Comparison of ENCODE assay signal across 1 cellular context in the genomic region with DNA sequence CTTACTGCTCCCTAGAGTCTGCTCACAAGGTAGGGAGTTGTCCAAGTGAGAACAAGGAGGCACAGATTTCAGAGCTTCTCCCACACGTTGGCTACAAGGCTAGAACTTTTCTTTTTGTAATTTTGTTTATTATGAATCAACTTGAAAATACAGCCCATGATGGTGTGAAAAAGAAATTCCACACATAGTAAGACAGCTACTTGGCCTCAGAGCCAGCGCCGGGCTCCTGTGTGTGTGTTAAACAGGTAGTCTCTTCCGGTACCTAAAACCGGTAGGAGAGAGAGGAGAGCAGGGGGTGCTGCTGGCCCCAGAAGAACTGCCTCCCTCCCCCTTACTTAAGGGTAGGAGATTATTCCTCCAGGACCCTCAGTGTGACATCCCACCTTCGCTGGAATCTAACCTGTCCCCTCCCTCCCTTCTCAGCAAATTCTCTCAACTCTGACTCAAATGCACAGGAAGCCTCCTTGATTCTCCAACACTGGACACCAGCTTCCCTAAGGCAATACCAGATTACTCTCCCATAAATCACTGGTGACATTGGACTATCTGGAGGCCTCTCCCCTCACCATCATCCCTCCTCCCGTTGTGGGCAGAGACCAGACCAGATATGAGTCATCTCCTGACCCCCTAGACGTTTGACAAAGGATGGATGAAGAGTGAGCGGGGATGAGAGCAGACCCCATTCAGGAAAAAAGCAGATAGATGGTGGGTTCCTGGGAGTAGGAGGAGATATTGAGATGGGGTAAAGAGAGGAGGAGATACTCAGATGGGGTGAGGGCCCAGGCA.
TF ChIP-seq lines count a peak whose summit lies in the region.

No MANE protein-coding gene starts in this region.

TF ChIP-seq in K562, 482 proteins besides CTCF, POLR2A, EP300 and RAD21:
- TF ChIP-seq CBX2 (IDR thresholded peaks at IDR 0.05; ENCODE audit: insufficient read depth, low read length, poor library complexity, severe bottlenecking) (no peak), ZBTB17 (CRISPR knock-in tag; IDR thresholded peaks at IDR 0.05) (no peak), SAFB2 (IDR thresholded peaks at IDR 0.05; ENCODE audit: borderline replicate concordance, low read depth, low read length, severe bottlenecking) (no peak), MECOM (CRISPR knock-in tag; IDR thresholded peaks at IDR 0.05) (peak; percentile 48; the same call in 1 of the 2 replicates), MTA3 (IDR thresholded peaks at IDR 0.05; ENCODE audit: borderline replicate concordance) (no peak), JUND (IDR thresholded peaks at IDR 0.05; ENCODE audit: borderline replicate concordance, low read depth, low read length) (peak; percentile 86), JUND (tag; IDR thresholded peaks at IDR 0.05; ENCODE audit: borderline replicate concordance, low read depth, low read length) (peak; percentile 65; the same call in 1 of the 3 replicates), POLR2AphosphoS2 (IDR thresholded peaks at IDR 0.05; ENCODE audit: low read length) (no peak), FOSL1 (tag; conservative IDR thresholded peaks at IDR 0.05) (peak; percentile 34; the same call in 1 of the 2 replicates), ZNF583 (CRISPR knock-in tag; IDR thresholded peaks at IDR 0.05) (no peak), RUNX1 (IDR thresholded peaks at IDR 0.05; ENCODE audit: low read depth) (no peak), JUN (IDR thresholded peaks at IDR 0.05; ENCODE audit: borderline replicate concordance, low read depth, low read length) (0 out of 2 replicates have a peak, but pooled peaks have one; percentile 16), JUN (CRISPR knock-in tag; IDR thresholded peaks at IDR 0.05; ENCODE audit: borderline replicate concordance) (no peak), HNRNPLL (IDR thresholded peaks at IDR 0.05; ENCODE audit: low read depth, low read length, poor library complexity, severe bottlenecking) (no peak), CTBP1 (IDR thresholded peaks at IDR 0.05; ENCODE audit: borderline replicate concordance) (peak; percentile 49; the same call in 1 of the 2 replicates), ZNF785 (CRISPR knock-in tag; IDR thresholded peaks at IDR 0.05) (no peak), DNMT1 (IDR thresholded peaks at IDR 0.05) (no peak), PML (IDR thresholded peaks at IDR 0.05; ENCODE audit: low read length) (no peak), ZEB2 (IDR thresholded peaks at IDR 0.05) (no peak), ZNF263 (CRISPR knock-in tag; IDR thresholded peaks at IDR 0.05; ENCODE audit: borderline replicate concordance) (peak; percentile 50; the same call in 1 of the 2 replicates), RFX5 (IDR thresholded peaks at IDR 0.05; ENCODE audit: low read depth, low read length) (no peak), CBFA2T3 (IDR thresholded peaks at IDR 0.05) (0 out of 2 replicates have a peak, but pooled peaks have one; percentile 8), RCOR1 (IDR thresholded peaks at IDR 0.05; ENCODE audit: borderline replicate concordance in 1 of 2, low read depth in 2 of 2, low read length in 2 of 2) (peak in 1 of 2 experiments; percentile 62; a peak in 1 of 4 replicates), NFE2L1 (tag; IDR thresholded peaks at IDR 0.05; ENCODE audit: borderline replicate concordance, low read depth) (no peak), ETS2 (tag; IDR thresholded peaks at IDR 0.05; ENCODE audit: borderline replicate concordance, poor library complexity, severe bottlenecking) (no peak), HDAC8 (tag; IDR thresholded peaks at IDR 0.05) (no peak), MEIS2 (IDR thresholded peaks at IDR 0.05; ENCODE audit: partially characterized antibody) (peak; percentile 95), MAFK (IDR thresholded peaks at IDR 0.05; ENCODE audit: low read length) (no peak), KDM1A (IDR thresholded peaks at IDR 0.05) (peak; percentile 29 to 52; a peak in 2 of 4 replicates), ZNF316 (IDR thresholded peaks at IDR 0.05) (no peak), DPF2 (IDR thresholded peaks at IDR 0.05) (0 out of 2 replicates have a peak, but pooled peaks have one; percentile 26)
- TF ChIP-seq, protein P1, sequence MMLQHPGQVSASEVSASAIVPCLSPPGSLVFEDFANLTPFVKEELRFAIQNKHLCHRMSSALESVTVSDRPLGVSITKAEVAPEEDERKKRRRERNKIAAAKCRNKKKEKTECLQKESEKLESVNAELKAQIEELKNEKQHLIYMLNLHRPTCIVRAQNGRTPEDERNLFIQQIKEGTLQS (IDR thresholded peaks at IDR 0.05) = peak; percentile 75
- TF ChIP-seq, protein P1 (CRISPR knock-in tag; conservative IDR thresholded peaks at IDR 0.05) = no peak
- TF ChIP-seq, protein P2, sequence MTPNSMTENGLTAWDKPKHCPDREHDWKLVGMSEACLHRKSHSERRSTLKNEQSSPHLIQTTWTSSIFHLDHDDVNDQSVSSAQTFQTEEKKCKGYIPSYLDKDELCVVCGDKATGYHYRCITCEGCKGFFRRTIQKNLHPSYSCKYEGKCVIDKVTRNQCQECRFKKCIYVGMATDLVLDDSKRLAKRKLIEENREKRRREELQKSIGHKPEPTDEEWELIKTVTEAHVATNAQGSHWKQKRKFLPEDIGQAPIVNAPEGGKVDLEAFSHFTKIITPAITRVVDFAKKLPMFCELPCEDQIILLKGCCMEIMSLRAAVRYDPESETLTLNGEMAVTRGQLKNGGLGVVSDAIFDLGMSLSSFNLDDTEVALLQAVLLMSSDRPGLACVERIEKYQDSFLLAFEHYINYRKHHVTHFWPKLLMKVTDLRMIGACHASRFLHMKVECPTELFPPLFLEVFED (CRISPR knock-in tag; conservative IDR thresholded peaks at IDR 0.05) = no peak
- TF ChIP-seq, protein P3, sequence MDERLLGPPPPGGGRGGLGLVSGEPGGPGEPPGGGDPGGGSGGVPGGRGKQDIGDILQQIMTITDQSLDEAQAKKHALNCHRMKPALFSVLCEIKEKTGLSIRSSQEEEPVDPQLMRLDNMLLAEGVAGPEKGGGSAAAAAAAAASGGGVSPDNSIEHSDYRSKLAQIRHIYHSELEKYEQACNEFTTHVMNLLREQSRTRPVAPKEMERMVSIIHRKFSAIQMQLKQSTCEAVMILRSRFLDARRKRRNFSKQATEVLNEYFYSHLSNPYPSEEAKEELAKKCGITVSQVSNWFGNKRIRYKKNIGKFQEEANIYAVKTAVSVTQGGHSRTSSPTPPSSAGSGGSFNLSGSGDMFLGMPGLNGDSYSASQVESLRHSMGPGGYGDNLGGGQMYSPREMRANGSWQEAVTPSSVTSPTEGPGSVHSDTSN (CRISPR knock-in tag; IDR thresholded peaks at IDR 0.05; ENCODE audit: low read depth) = peak; percentile 33; the same call in 1 of the 2 replicates
- TF ChIP-seq, protein P3 (tag; conservative IDR thresholded peaks at IDR 0.05; ENCODE audit: low read depth) = peak; percentile 88
- TF ChIP-seq, protein P4, sequence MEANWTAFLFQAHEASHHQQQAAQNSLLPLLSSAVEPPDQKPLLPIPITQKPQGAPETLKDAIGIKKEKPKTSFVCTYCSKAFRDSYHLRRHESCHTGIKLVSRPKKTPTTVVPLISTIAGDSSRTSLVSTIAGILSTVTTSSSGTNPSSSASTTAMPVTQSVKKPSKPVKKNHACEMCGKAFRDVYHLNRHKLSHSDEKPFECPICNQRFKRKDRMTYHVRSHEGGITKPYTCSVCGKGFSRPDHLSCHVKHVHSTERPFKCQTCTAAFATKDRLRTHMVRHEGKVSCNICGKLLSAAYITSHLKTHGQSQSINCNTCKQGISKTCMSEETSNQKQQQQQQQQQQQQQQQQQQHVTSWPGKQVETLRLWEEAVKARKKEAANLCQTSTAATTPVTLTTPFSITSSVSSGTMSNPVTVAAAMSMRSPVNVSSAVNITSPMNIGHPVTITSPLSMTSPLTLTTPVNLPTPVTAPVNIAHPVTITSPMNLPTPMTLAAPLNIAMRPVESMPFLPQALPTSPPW (CRISPR knock-in tag; IDR thresholded peaks at IDR 0.05) = 0 out of 2 replicates have a peak, but pooled peaks have one; percentile 15
- TF ChIP-seq, protein P5, sequence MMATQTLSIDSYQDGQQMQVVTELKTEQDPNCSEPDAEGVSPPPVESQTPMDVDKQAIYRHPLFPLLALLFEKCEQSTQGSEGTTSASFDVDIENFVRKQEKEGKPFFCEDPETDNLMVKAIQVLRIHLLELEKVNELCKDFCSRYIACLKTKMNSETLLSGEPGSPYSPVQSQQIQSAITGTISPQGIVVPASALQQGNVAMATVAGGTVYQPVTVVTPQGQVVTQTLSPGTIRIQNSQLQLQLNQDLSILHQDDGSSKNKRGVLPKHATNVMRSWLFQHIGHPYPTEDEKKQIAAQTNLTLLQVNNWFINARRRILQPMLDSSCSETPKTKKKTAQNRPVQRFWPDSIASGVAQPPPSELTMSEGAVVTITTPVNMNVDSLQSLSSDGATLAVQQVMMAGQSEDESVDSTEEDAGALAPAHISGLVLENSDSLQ (IDR thresholded peaks at IDR 0.05) = peak; percentile 95
- TF ChIP-seq, protein P6, sequence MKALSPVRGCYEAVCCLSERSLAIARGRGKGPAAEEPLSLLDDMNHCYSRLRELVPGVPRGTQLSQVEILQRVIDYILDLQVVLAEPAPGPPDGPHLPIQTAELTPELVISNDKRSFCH (CRISPR knock-in tag; IDR thresholded peaks at IDR 0.05) = no peak
- TF ChIP-seq, protein P6 (tag; IDR thresholded peaks at IDR 0.05) = no peak
- TF ChIP-seq, protein P7, sequence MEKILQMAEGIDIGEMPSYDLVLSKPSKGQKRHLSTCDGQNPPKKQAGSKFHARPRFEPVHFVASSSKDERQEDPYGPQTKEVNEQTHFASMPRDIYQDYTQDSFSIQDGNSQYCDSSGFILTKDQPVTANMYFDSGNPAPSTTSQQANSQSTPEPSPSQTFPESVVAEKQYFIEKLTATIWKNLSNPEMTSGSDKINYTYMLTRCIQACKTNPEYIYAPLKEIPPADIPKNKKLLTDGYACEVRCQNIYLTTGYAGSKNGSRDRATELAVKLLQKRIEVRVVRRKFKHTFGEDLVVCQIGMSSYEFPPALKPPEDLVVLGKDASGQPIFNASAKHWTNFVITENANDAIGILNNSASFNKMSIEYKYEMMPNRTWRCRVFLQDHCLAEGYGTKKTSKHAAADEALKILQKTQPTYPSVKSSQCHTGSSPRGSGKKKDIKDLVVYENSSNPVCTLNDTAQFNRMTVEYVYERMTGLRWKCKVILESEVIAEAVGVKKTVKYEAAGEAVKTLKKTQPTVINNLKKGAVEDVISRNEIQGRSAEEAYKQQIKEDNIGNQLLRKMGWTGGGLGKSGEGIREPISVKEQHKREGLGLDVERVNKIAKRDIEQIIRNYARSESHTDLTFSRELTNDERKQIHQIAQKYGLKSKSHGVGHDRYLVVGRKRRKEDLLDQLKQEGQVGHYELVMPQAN (IDR thresholded peaks at IDR 0.05; ENCODE audit: borderline replicate concordance) = no peak
- TF ChIP-seq, protein P8, sequence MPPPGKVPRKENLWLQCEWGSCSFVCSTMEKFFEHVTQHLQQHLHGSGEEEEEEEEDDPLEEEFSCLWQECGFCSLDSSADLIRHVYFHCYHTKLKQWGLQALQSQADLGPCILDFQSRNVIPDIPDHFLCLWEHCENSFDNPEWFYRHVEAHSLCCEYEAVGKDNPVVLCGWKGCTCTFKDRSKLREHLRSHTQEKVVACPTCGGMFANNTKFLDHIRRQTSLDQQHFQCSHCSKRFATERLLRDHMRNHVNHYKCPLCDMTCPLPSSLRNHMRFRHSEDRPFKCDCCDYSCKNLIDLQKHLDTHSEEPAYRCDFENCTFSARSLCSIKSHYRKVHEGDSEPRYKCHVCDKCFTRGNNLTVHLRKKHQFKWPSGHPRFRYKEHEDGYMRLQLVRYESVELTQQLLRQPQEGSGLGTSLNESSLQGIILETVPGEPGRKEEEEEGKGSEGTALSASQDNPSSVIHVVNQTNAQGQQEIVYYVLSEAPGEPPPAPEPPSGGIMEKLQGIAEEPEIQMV (tag; conservative IDR thresholded peaks at IDR 0.05; ENCODE audit: low read depth) = no peak
- TF ChIP-seq, protein P9, sequence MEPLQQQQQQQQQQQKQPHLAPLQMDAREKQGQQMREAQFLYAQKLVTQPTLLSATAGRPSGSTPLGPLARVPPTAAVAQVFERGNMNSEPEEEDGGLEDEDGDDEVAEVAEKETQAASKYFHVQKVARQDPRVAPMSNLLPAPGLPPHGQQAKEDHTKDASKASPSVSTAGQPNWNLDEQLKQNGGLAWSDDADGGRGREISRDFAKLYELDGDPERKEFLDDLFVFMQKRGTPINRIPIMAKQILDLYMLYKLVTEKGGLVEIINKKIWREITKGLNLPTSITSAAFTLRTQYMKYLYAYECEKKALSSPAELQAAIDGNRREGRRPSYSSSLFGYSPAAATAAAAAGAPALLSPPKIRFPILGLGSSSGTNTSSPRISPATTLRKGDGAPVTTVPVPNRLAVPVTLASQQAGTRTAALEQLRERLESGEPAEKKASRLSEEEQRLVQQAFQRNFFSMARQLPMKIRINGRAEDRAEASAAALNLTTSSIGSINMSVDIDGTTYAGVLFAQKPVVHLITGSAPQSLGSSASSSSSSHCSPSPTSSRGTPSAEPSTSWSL (CRISPR knock-in tag; IDR thresholded peaks at IDR 0.05; ENCODE audit: borderline replicate concordance) = no peak
